In the genomic region with DNA sequence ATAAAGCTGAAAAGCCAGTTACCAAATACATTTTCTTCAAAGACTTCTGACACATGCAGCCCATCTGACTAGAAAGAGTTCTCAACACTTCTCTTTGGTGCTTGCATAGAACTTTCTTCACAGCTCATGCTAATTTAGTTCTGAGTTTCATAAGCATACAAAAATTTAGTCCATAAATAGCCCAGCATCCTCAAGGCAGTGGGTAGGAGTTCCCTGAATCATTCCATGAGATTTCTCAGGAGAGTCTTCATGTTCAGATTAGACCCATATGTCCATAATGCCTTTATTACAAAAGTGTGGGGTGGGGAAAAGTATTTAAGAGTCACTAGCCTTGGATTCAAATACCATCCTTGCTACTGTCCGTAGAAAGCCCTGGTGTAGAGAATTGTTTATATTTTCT, we compare ENCODE assay signal across 2 cellular contexts.
TF ChIP-seq lines count a peak whose summit lies in the region.

No MANE protein-coding gene starts in this region.

TF ChIP-seq in SK-N-SH treated with all-trans-retinoic acid at 6 μM for 48 hours, 23 proteins besides CTCF, POLR2A, EP300 and RAD21 (continued from another document):
- TF ChIP-seq, protein P1, sequence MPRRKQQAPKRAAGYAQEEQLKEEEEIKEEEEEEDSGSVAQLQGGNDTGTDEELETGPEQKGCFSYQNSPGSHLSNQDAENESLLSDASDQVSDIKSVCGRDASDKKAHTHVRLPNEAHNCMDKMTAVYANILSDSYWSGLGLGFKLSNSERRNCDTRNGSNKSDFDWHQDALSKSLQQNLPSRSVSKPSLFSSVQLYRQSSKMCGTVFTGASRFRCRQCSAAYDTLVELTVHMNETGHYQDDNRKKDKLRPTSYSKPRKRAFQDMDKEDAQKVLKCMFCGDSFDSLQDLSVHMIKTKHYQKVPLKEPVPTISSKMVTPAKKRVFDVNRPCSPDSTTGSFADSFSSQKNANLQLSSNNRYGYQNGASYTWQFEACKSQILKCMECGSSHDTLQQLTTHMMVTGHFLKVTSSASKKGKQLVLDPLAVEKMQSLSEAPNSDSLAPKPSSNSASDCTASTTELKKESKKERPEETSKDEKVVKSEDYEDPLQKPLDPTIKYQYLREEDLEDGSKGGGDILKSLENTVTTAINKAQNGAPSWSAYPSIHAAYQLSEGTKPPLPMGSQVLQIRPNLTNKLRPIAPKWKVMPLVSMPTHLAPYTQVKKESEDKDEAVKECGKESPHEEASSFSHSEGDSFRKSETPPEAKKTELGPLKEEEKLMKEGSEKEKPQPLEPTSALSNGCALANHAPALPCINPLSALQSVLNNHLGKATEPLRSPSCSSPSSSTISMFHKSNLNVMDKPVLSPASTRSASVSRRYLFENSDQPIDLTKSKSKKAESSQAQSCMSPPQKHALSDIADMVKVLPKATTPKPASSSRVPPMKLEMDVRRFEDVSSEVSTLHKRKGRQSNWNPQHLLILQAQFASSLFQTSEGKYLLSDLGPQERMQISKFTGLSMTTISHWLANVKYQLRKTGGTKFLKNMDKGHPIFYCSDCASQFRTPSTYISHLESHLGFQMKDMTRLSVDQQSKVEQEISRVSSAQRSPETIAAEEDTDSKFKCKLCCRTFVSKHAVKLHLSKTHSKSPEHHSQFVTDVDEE (CRISPR knock-in tag; IDR thresholded peaks at IDR 0.05): no peak
- TF ChIP-seq ARNTL (CRISPR knock-in tag; IDR thresholded peaks at IDR 0.05; ENCODE audit: borderline replicate concordance, low read depth) (no peak), ZFP3 (CRISPR knock-in tag; IDR thresholded peaks at IDR 0.05) (no peak), TOX (CRISPR knock-in tag; IDR thresholded peaks at IDR 0.05; ENCODE audit: borderline replicate concordance) (no peak), OSR1 (CRISPR knock-in tag; IDR thresholded peaks at IDR 0.05) (no peak), GLIS3 (CRISPR knock-in tag; IDR thresholded peaks at IDR 0.05) (no peak), ZFP30 (CRISPR knock-in tag; IDR thresholded peaks at IDR 0.05) (no peak), BACH2 (CRISPR knock-in tag; IDR thresholded peaks at IDR 0.05; ENCODE audit: borderline replicate concordance) (no peak), ZNF565 (CRISPR knock-in tag; conservative IDR thresholded peaks at IDR 0.05; ENCODE audit: low read depth) (no peak)
- TF ChIP-seq, protein P2, sequence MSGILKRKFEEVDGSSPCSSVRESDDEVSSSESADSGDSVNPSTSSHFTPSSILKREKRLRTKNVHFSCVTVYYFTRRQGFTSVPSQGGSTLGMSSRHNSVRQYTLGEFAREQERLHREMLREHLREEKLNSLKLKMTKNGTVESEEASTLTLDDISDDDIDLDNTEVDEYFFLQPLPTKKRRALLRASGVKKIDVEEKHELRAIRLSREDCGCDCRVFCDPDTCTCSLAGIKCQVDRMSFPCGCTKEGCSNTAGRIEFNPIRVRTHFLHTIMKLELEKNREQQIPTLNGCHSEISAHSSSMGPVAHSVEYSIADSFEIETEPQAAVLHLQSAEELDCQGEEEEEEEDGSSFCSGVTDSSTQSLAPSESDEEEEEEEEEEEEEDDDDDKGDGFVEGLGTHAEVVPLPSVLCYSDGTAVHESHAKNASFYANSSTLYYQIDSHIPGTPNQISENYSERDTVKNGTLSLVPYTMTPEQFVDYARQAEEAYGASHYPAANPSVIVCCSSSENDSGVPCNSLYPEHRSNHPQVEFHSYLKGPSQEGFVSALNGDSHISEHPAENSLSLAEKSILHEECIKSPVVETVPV (CRISPR knock-in tag; IDR thresholded peaks at IDR 0.05): no peak
- TF ChIP-seq, protein P3, sequence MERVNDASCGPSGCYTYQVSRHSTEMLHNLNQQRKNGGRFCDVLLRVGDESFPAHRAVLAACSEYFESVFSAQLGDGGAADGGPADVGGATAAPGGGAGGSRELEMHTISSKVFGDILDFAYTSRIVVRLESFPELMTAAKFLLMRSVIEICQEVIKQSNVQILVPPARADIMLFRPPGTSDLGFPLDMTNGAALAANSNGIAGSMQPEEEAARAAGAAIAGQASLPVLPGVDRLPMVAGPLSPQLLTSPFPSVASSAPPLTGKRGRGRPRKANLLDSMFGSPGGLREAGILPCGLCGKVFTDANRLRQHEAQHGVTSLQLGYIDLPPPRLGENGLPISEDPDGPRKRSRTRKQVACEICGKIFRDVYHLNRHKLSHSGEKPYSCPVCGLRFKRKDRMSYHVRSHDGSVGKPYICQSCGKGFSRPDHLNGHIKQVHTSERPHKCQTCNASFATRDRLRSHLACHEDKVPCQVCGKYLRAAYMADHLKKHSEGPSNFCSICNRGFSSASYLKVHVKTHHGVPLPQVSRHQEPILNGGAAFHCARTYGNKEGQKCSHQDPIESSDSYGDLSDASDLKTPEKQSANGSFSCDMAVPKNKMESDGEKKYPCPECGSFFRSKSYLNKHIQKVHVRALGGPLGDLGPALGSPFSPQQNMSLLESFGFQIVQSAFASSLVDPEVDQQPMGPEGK (CRISPR knock-in tag; IDR thresholded peaks at IDR 0.05; ENCODE audit: borderline replicate concordance): no peak

TF ChIP-seq in WTC11, 78 proteins besides CTCF, POLR2A, EP300 and RAD21 (continued from another document):
- TF ChIP-seq, protein P4, sequence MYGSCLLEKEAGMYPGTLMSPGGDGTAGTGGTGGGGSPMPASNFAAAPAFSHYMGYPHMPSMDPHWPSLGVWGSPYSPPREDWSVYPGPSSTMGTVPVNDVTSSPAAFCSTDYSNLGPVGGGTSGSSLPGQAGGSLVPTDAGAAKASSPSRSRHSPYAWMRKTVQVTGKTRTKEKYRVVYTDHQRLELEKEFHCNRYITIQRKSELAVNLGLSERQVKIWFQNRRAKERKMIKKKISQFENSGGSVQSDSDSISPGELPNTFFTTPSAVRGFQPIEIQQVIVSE (CRISPR knock-in tag; IDR thresholded peaks at IDR 0.05; ENCODE audit: borderline replicate concordance): no peak
- TF ChIP-seq, protein P5, sequence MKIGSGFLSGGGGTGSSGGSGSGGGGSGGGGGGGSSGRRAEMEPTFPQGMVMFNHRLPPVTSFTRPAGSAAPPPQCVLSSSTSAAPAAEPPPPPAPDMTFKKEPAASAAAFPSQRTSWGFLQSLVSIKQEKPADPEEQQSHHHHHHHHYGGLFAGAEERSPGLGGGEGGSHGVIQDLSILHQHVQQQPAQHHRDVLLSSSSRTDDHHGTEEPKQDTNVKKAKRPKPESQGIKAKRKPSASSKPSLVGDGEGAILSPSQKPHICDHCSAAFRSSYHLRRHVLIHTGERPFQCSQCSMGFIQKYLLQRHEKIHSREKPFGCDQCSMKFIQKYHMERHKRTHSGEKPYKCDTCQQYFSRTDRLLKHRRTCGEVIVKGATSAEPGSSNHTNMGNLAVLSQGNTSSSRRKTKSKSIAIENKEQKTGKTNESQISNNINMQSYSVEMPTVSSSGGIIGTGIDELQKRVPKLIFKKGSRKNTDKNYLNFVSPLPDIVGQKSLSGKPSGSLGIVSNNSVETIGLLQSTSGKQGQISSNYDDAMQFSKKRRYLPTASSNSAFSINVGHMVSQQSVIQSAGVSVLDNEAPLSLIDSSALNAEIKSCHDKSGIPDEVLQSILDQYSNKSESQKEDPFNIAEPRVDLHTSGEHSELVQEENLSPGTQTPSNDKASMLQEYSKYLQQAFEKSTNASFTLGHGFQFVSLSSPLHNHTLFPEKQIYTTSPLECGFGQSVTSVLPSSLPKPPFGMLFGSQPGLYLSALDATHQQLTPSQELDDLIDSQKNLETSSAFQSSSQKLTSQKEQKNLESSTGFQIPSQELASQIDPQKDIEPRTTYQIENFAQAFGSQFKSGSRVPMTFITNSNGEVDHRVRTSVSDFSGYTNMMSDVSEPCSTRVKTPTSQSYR (CRISPR knock-in tag; IDR thresholded peaks at IDR 0.05): no peak
- TF ChIP-seq CREB1 (CRISPR knock-in tag; IDR thresholded peaks at IDR 0.05): no peak
- TF ChIP-seq IRF2 (CRISPR knock-in tag; IDR thresholded peaks at IDR 0.05; ENCODE audit: borderline replicate concordance, low read depth): no peak
- TF ChIP-seq MYBL2 (CRISPR knock-in tag; IDR thresholded peaks at IDR 0.05): no peak
- no peak for TF ChIP-seq ZNF317 (CRISPR knock-in tag; IDR thresholded peaks at IDR 0.05; ENCODE audit: borderline replicate concordance, low read depth)
- TF ChIP-seq ZNF416 (CRISPR knock-in tag; IDR thresholded peaks at IDR 0.05): no peak
- no peak for TF ChIP-seq ZNF396 (CRISPR knock-in tag; IDR thresholded peaks at IDR 0.05; ENCODE audit: borderline replicate concordance)
- no peak for TF ChIP-seq JUN (CRISPR knock-in tag; IDR thresholded peaks at IDR 0.05)
- TF ChIP-seq, protein P6, sequence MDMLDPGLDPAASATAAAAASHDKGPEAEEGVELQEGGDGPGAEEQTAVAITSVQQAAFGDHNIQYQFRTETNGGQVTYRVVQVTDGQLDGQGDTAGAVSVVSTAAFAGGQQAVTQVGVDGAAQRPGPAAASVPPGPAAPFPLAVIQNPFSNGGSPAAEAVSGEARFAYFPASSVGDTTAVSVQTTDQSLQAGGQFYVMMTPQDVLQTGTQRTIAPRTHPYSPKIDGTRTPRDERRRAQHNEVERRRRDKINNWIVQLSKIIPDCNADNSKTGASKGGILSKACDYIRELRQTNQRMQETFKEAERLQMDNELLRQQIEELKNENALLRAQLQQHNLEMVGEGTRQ (CRISPR knock-in tag; IDR thresholded peaks at IDR 0.05): no peak
- no peak for TF ChIP-seq CREM (CRISPR knock-in tag; IDR thresholded peaks at IDR 0.05)
TF ChIP-seq in WTC11: peak in this region for 0.
